11 cellular contexts compared by ENCODE assay signal in the genomic region with DNA sequence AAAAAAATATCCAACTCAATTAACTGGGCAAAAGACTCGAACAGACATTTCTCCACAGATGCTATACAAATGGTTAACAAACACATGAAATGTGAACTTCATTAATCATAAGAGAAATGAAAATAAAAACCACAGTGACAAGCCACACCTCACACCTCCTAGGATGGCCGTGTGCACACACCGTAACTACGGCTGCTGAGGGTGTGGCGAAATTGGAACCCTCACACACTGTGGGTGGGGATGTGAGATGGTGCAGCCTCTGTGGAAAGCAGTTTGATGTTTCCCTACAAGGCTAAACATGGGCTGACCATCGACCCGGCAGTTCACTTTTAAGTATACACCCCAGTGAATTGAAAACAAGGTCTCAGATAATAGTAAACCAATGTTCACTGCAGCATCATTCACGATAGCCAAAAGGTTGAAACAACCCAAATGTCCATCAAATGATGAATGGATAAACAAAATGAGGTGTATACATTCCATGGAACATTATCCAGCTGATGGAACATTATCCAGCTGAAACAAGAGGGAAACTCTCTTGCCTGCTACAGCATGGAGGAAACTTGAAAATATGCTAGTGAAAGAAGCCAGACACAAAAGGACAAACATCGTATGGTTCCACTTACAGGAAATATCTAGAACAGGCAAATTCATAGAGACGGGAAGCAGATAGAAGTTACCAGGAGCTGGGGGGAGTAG. TPM values are rescaled to one million over a fixed set of nuclear protein-coding genes. Genes with fewer than 3 reads are reported as not detected.
DNase-seq lines count a peak whose midpoint lies in the region; ATAC-seq and TF ChIP-seq lines count a peak whose summit lies in the region.
"Had no signal": no experiment of that assay in that cellular context is flagged by ENCODE, and none has a peak within 500 bp of the region (broad histone marks: within the 10 kb centered on the region; RNA-seq: fewer than 3 reads in every experiment).

No MANE protein-coding gene starts in this region.

- no peaks in the 10 kb centered on the region for H3K9me3 Mint-ChIP-seq in activated CD4-positive, alpha-beta memory T cell treated with anti-CD3 and anti-CD28 coated beads, Interleukin-2, amount 10 ng/mL, durations not matched to agents 7 days and 5 days

- no peak overlapping the region for H3K18ac ChIP-seq in mesenchymal stem cell (ENCODE audit: low read depth in 1 of 2, low read length in 2 of 2)

- H3K27me3 Mint-ChIP-seq in activated CD4-positive, alpha-beta memory T cell treated with anti-CD3 and anti-CD28 coated beads, Interleukin-2, amount 10 ng/mL, durations not matched to agents 7 days and 5 days: no peaks in the 10 kb centered on the region

- no peak for TF ChIP-seq EP300 in stomach (IDR thresholded peaks at IDR 0.05)

- H2BK120ac ChIP-seq in mesenchymal stem cell (ENCODE audit: low read depth, low read length): no peak overlapping the region

- H3K9me3 ChIP-seq in BLaER1 (no peaks in the 10 kb centered on the region), mesenchymal stem cell (ENCODE audit: control insufficient read depth, low read length) (no peaks in the 10 kb centered on the region), stomach (no peaks in the 10 kb centered on the region)
- H3K9me3 ChIP-seq: transverse colon had no signal

- no peak overlapping the region for H2BK15ac ChIP-seq in mesenchymal stem cell (ENCODE audit: low read depth, poor library complexity, severe bottlenecking)

- no peak overlapping the region for H2BK12ac ChIP-seq in mesenchymal stem cell (ENCODE audit: low read length in 2 of 2)

- peaks cover 75% of the 10 kb centered on the region for H3K4me1 Mint-ChIP-seq in activated CD4-positive, alpha-beta memory T cell treated with anti-CD3 and anti-CD28 coated beads, Interleukin-2, amount 10 ng/mL, durations not matched to agents 7 days and 5 days

- no peak overlapping the region for H3K23ac ChIP-seq in mesenchymal stem cell (ENCODE audit: low read length in 2 of 2)

- no peak overlapping the region for H2AFZ ChIP-seq in mesenchymal stem cell (ENCODE audit: low read depth, low read length)
- H2AFZ ChIP-seq: hepatocyte had no signal

- H4K20me1 ChIP-seq in BLaER1: no peaks in the 10 kb centered on the region

- CTCF ChIA-PET in activated CD4-positive, alpha-beta memory T cell treated with anti-CD3 and anti-CD28 coated beads, Interleukin-2, amount 10 ng/mL, durations not matched to agents 7 days and 5 days (lab: Charles Lee): interaction anchor here (1.0 to 3.6 kb wide), 3 partner anchors 34 to 94 kb away, joined by 3 to 96 read pairs (median 7); a partner anchor contains a TSS

- no peak overlapping the region for H4K91ac ChIP-seq in mesenchymal stem cell (ENCODE audit: low read length)

- H3K4me1 ChIP-seq in BLaER1 (peaks cover 78% of the 10 kb centered on the region), mesenchymal stem cell (ENCODE audit: control insufficient read depth, insufficient read depth, low read depth, low read length) (peaks cover 9% of the 10 kb centered on the region), stomach (peaks cover 0 to 35% (median 10%) of the 10 kb centered on the region in 4 donors)

- H3K36me3 Mint-ChIP-seq in activated CD4-positive, alpha-beta memory T cell treated with anti-CD3 and anti-CD28 coated beads, Interleukin-2, amount 10 ng/mL, durations not matched to agents 7 days and 5 days (ENCODE audit: low read depth): peaks cover 46% of the 10 kb centered on the region

- H4K8ac ChIP-seq in mesenchymal stem cell (ENCODE audit: low read length): no peak overlapping the region

- H3K4ac ChIP-seq in mesenchymal stem cell (ENCODE audit: low read depth in 1 of 2, low read length in 2 of 2): no peak overlapping the region

- peaks cover 22% of the 10 kb centered on the region for H3K36me3 ChIP-seq in BLaER1
- peaks cover 10 to 31% of the 10 kb centered on the region in 2 experiments for H3K36me3 ChIP-seq in mesenchymal stem cell (ENCODE audit: control insufficient read depth in 1 of 2, insufficient read depth in 2 of 2, low read depth in 1 of 2, low read length in 2 of 2)
- H3K36me3 ChIP-seq in stomach: peaks cover 0 to 20% (median 11%) of the 10 kb centered on the region in 4 donors

- H2AK5ac ChIP-seq in mesenchymal stem cell (ENCODE audit: low read length, severe bottlenecking): no peak overlapping the region

- intact Hi-C loops in stomach (cut with DNase I; ENCODE audit: low total_unique reads): no loop called here

- H3K79me1 ChIP-seq in mesenchymal stem cell (replicated peaks; ENCODE audit: low read length, poor library complexity, severe bottlenecking): no peaks in the 10 kb centered on the region

- peak; percentile 75 for DNase-seq in activated CD4-positive, alpha-beta memory T cell treated with anti-CD3 and anti-CD28 coated beads, Interleukin-2, amount 10 ng/mL, durations not matched to agents 7 days and 5 days
- DNase-seq in mesenchymal stem cell (peak; percentile 35), NCI-H1436 treated with DMSO at 0.1 percent for 48 hours (lab: John Stamatoyannopoulos, UW) (no peak), stomach (no peak), SW 1271 (lab: John Stamatoyannopoulos, UW) (no peak)
- DNase-seq: COR-L47, transverse colon had no signal

- peak overlapping the region; percentile 9 for H3K4me3 Mint-ChIP-seq in activated CD4-positive, alpha-beta memory T cell treated with anti-CD3 and anti-CD28 coated beads, Interleukin-2, amount 10 ng/mL, durations not matched to agents 7 days and 5 days

- H3K9ac ChIP-seq in BLaER1 (no peak overlapping the region), mesenchymal stem cell (ENCODE audit: low read length) (no peak overlapping the region)

- H3K4me3 ChIP-seq in BLaER1: no peak overlapping the region
- H3K4me3 ChIP-seq in mesenchymal stem cell (ENCODE audit: insufficient read depth in 1 of 2, low read depth in 1 of 2, low read length in 2 of 2): no peak overlapping the region
- no peak overlapping the region for H3K4me3 ChIP-seq in stomach
- H3K4me3 ChIP-seq: hepatocyte, transverse colon had no signal

- H3K27me3 ChIP-seq in BLaER1 (no peaks in the 10 kb centered on the region), mesenchymal stem cell (ENCODE audit: control insufficient read depth in 1 of 2, insufficient read depth in 1 of 2, low read length in 2 of 2) (no peaks in the 10 kb centered on the region), stomach (no peaks in the 10 kb centered on the region)
- H3K27me3 ChIP-seq: hepatocyte, transverse colon had no signal

- 49% methylated on average over 4 of the region's 10 CpGs for WGBS in mesenchymal stem cell
- WGBS in stomach, 5 donors: 33 to 46% (median 38%) methylated on average over 10 of the region's 10 CpGs

- no peak for TF ChIP-seq CTCF in stomach (IDR thresholded peaks at IDR 0.05)

- H3K27ac ChIP-seq in BLaER1 (no peak overlapping the region), mesenchymal stem cell (ENCODE audit: low read length, poor library complexity, severe bottlenecking) (no peak overlapping the region), stomach (no peak overlapping the region)
- H3K27ac ChIP-seq: hepatocyte had no signal

- ATAC-seq in GM19452 (IDR thresholded peaks at IDR 0.05; ENCODE audit: unreplicated experiment): peak; percentile 70
- no peak for ATAC-seq in HG02678 (IDR thresholded peaks at IDR 0.05; ENCODE audit: unreplicated experiment)

- TF ChIP-seq POLR2A in stomach (IDR thresholded peaks at IDR 0.05): no peak

- peak overlapping the region; percentile 56 for H3K27ac Mint-ChIP-seq in activated CD4-positive, alpha-beta memory T cell treated with anti-CD3 and anti-CD28 coated beads, Interleukin-2, amount 10 ng/mL, durations not matched to agents 7 days and 5 days

- no peak overlapping the region for H3K14ac ChIP-seq in mesenchymal stem cell (ENCODE audit: low read length in 2 of 2)

- H2BK5ac ChIP-seq in mesenchymal stem cell (ENCODE audit: low read depth, low read length, poor library complexity, severe bottlenecking): no peak overlapping the region

- peak overlapping the region; percentile 72 for H3K4me2 ChIP-seq in BLaER1
- H3K4me2 ChIP-seq in mesenchymal stem cell (ENCODE audit: low read length, poor library complexity, severe bottlenecking): no peak overlapping the region
- H3K4me2 ChIP-seq: hepatocyte had no signal

- POLR2A ChIA-PET in activated CD4-positive, alpha-beta memory T cell treated with anti-CD3 and anti-CD28 coated beads, Interleukin-2, amount 10 ng/mL, durations not matched to agents 7 days and 5 days (lab: Charles Lee): interaction anchor here (1.3 to 8.6 kb wide), 5 partner anchors 9 to 83 kb away, joined by 3 to 119 read pairs (median 6); a partner anchor contains a TSS

RNA-seq across cellular contexts. Expression of a gene that starts 32.2 kb away (rescaled TPM):
- 100 to 1,000 TPM; 283 TPM for total RNA-seq in activated CD4-positive, alpha-beta memory T cell treated with anti-CD3 and anti-CD28 coated beads, Interleukin-2, amount 10 ng/mL, durations not matched to agents 7 days and 5 days
- polyA plus RNA-seq in mesenchymal stem cell (2013, experiment 1 of 2): 0.48 TPM
- polyA plus RNA-seq in mesenchymal stem cell (2013, experiment 2 of 2): 0.74 TPM
- 10 to 100 TPM in 3 of 5 donors, 1 to 10 TPM in 2; 3.3 to 78.2 (median 19.2) TPM for total RNA-seq in stomach
- polyA plus RNA-seq in stomach: 1 to 10 TPM; 1.1 to 2.8 (median 2.1) TPM

Comparison
In these comparisons a context has a peak if more than half of its experiments do, and no peak if none do; other contexts are left out.
1. DNase-seq: peak in activated CD4-positive, alpha-beta memory T cell treated with anti-CD3 and anti-CD28 coated beads, Interleukin-2, amount 10 ng/mL, durations not matched to agents 7 days and 5 days (single experiment) and mesenchymal stem cell (single experiment); none in NCI-H1436 treated with DMSO at 0.1 percent for 48 hours (single experiment), stomach (single experiment) and SW 1271 (0 of 2).